8 cellular contexts compared by ENCODE assay signal in genomic region chr3:134795776-134796312, GRCh38.
DNase-seq lines count a peak whose midpoint lies in the region; ATAC-seq and TF ChIP-seq lines count a peak whose summit lies in the region.

No MANE protein-coding gene starts in this region.

- H3F3A ChIP-seq in MM.1S (ENCODE audit: insufficient read depth, low read length): no peaks in the 10 kb centered on the region

- H3K4me3 ChIP-seq in MM.1S (ENCODE audit: low read length): peak overlapping the region; percentile 76
- H3K4me3 ChIP-seq in mucosa of rectum (ENCODE audit: low read length in 2 of 2): peak overlapping the region; percentile 65 to 71

- ATAC-seq in GM19395 (IDR thresholded peaks at IDR 0.05; ENCODE audit: unreplicated experiment): peak; percentile 7
- ATAC-seq in effector memory CD8-positive, alpha-beta T cell (replicated peaks): no peak

- H3K4me1 ChIP-seq in MM.1S (ENCODE audit: low read length) (no peaks in the 10 kb centered on the region), mucosa of rectum (ENCODE audit: control insufficient read depth in 2 of 2, insufficient read depth in 2 of 2, low read length in 2 of 2) (peaks cover 0 to 6% of the 10 kb centered on the region in 2 donors)

- no peaks in the 10 kb centered on the region for H3K9me3 Mint-ChIP-seq in effector memory CD8-positive, alpha-beta T cell

- H3K9ac ChIP-seq in MM.1S (ENCODE audit: low read length) (peak overlapping the region; percentile 25; the same call in 1 of the 2 replicates), mucosa of rectum (ENCODE audit: low read depth in 1 of 2, low read length in 2 of 2) (no peak overlapping the region)

- H3K79me2 ChIP-seq in MM.1S (ENCODE audit: low read length): no peaks in the 10 kb centered on the region

- peaks cover 6% of the 10 kb centered on the region for H3K36me3 Mint-ChIP-seq in effector memory CD8-positive, alpha-beta T cell (ENCODE audit: insufficient read depth)

- H3K9me2 ChIP-seq in MM.1S (replicated peaks; ENCODE audit: insufficient read depth, low read length): no peaks in the 10 kb centered on the region

- H3K4me1 Mint-ChIP-seq in effector memory CD8-positive, alpha-beta T cell (ENCODE audit: low read depth in 2 of 2): peaks cover 8 to 10% of the 10 kb centered on the region in 2 donors

- H3K4me3 Mint-ChIP-seq in effector memory CD8-positive, alpha-beta T cell: peak overlapping the region; percentile 70 to 75

- H3K36me3 ChIP-seq in MM.1S (replicated peaks; ENCODE audit: insufficient read depth, low read length) (no peaks in the 10 kb centered on the region), mucosa of rectum (ENCODE audit: control insufficient read depth in 2 of 2, insufficient read depth in 2 of 2, low read length in 2 of 2) (no peaks in the 10 kb centered on the region)

- H3K27me3 ChIP-seq in MM.1S (replicated peaks; ENCODE audit: insufficient read depth, low read length): peaks cover 18% of the 10 kb centered on the region
- H3K27me3 ChIP-seq in mucosa of rectum (ENCODE audit: control insufficient read depth in 2 of 2, insufficient read depth in 2 of 2, low read length in 2 of 2): peaks cover 31 to 32% of the 10 kb centered on the region in 2 donors

- peak overlapping the region; percentile 98 for H3K4me2 ChIP-seq in MM.1S (ENCODE audit: low read depth, low read length)

- peaks cover 38 to 64% of the 10 kb centered on the region in 2 donors for H3K27me3 Mint-ChIP-seq in effector memory CD8-positive, alpha-beta T cell

- H4K20me1 ChIP-seq in MM.1S (ENCODE audit: insufficient read depth, low read length): no peaks in the 10 kb centered on the region

- H3K9me3 ChIP-seq in MM.1S (replicated peaks; ENCODE audit: insufficient read depth, low read length): no peaks in the 10 kb centered on the region
- no peaks in the 10 kb centered on the region for H3K9me3 ChIP-seq in mucosa of rectum (ENCODE audit: control insufficient read depth in 2 of 2, low read length in 2 of 2)

- peak overlapping the region; percentile 96 for H2AFZ ChIP-seq in MM.1S (ENCODE audit: low read length)

- H3K27ac ChIP-seq in MM.1S (ENCODE audit: low read length): no peak overlapping the region
- H3K27ac ChIP-seq in mucosa of rectum (ENCODE audit: low read depth in 2 of 2, low read length in 2 of 2): no peak overlapping the region

- no peak overlapping the region for H3K27ac Mint-ChIP-seq in effector memory CD8-positive, alpha-beta T cell

- TF ChIP-seq CTCF in AG09319 (IDR thresholded peaks at IDR 0.05; ENCODE audit: low read depth, low read length) (peak; percentile 4), MM.1S (IDR thresholded peaks at IDR 0.05; ENCODE audit: low read length) (no peak)

- DNase-seq in AG09319 (ENCODE audit: extremely low read depth, low read depth) (no peak), MM.1S (peak; percentile 10), GM19238 (ENCODE audit: insufficient read length, low spot score) (no peak)
- DNase-seq in effector memory CD8-positive, alpha-beta T cell: no peak
- DNase-seq in central memory CD4-positive, alpha-beta T cell: no peak
- DNase-seq in activated CD8-positive, alpha-beta memory T cell treated with anti-CD3 and anti-CD28 coated beads for 24 hours: no peak
